In genomic region chr22:28882545-28882877, GRCh38 we compare ENCODE assay signal across 8 cellular contexts. TPM values are rescaled to one million over a fixed set of nuclear protein-coding genes. Genes with fewer than 3 reads are reported as not detected.
A peak's percentile ranks its signal among the peaks of the same experiment; 100 is the strongest.
DNase-seq lines count a peak whose midpoint lies in the region; ATAC-seq, FAIRE-seq and TF ChIP-seq lines count a peak whose summit lies in the region.

No MANE protein-coding gene starts in this region.

- no peaks in the 10 kb centered on the region for H3K9me3 Mint-ChIP-seq in stimulated activated naive CD8-positive, alpha-beta T cell treated with anti-CD3 and anti-CD28 coated beads, Interleukin-15, Interleukin-2, amounts not matched to agents 100 ng/mL and 50 ng/mL, for 24 hours

- dilution Hi-C loops in keratinocyte (cut with MboI; ENCODE audit: extremely low pct_ligation_motif_present, low sequenced_read_pairs) = no loop called here

- DNase-seq in Kasumi-1 (lab: John Stamatoyannopoulos, UW) (peak; percentile 53 to 65), ascending aorta (ENCODE audit: low spot score in 2 of 2) (peak in 1 of 2 donors; percentile 66), keratinocyte (ENCODE audit: low read depth, low spot score) (no peak), DMS79 (lab: John Stamatoyannopoulos, UW) (no peak), SIG-M5 (lab: John Stamatoyannopoulos, UW) (no peak)

- peak overlapping the region; percentile 60 to 80 (median 66) for H3K4me3 ChIP-seq in BLaER1 treated with 17β-estradiol and CSF1 and Interleukin-3, amounts not matched to agents 10 nM and 100 nM
- H3K4me3 ChIP-seq in ascending aorta = peak overlapping the region; percentile 61 to 71
- peak overlapping the region; percentile 36 to 90 (median 82) for H3K4me3 ChIP-seq in keratinocyte (ENCODE audit: control insufficient read depth in 2 of 3, extremely low read depth in 1 of 3, insufficient read depth in 2 of 3, low read depth in 1 of 3, low read length in 3 of 3)

- peak overlapping the region; percentile 78 for H3K4me3 Mint-ChIP-seq in stimulated activated naive CD8-positive, alpha-beta T cell treated with anti-CD3 and anti-CD28 coated beads, Interleukin-15, Interleukin-2, amounts not matched to agents 100 ng/mL and 50 ng/mL, for 24 hours

- H3K9me1 ChIP-seq in keratinocyte (ENCODE audit: control insufficient read depth, extremely low read depth, insufficient read depth, low read length) = peaks cover 2% of the 10 kb centered on the region

- intact Hi-C loops in ascending aorta (cut with DNase I) = loop anchor here (2.0 to 10.0 kb wide), 4 partner anchors 52 to 140 kb away; partner anchors contain the start of genes HSCB and XBP1

- no peak for FAIRE-seq in keratinocyte (lab: Jason Lieb, UNC)

- peaks cover 0 to 35% (median 33%) of the 10 kb centered on the region in 11 experiments; a peak in 17 of 22 replicates for H4K20me1 ChIP-seq in BLaER1 treated with 17β-estradiol and CSF1 and Interleukin-3, amounts not matched to agents 10 nM and 100 nM
- H4K20me1 ChIP-seq in keratinocyte (ENCODE audit: control insufficient read depth, extremely low read depth, insufficient read depth, low read length) = peaks cover 9% of the 10 kb centered on the region

- no peaks in the 10 kb centered on the region for H3K36me3 Mint-ChIP-seq in stimulated activated naive CD8-positive, alpha-beta T cell treated with anti-CD3 and anti-CD28 coated beads, Interleukin-15, Interleukin-2, amounts not matched to agents 100 ng/mL and 50 ng/mL, for 24 hours (ENCODE audit: low read depth)

- H3K27me3 ChIP-seq in BLaER1 treated with 17β-estradiol and CSF1 and Interleukin-3, amounts not matched to agents 10 nM and 100 nM = peaks cover 0 to 14% (median 7%) of the 10 kb centered on the region in 11 experiments; a peak in 11 of 22 replicates
- H3K27me3 ChIP-seq in ascending aorta (no peaks in the 10 kb centered on the region), keratinocyte (ENCODE audit: control insufficient read depth, extremely low read depth, insufficient read depth, low read length) (no peaks in the 10 kb centered on the region)

- H2AFZ ChIP-seq in keratinocyte (ENCODE audit: control insufficient read depth, low read length) = peak overlapping the region; percentile 98

- H3K27ac Mint-ChIP-seq in stimulated activated naive CD8-positive, alpha-beta T cell treated with anti-CD3 and anti-CD28 coated beads, Interleukin-15, Interleukin-2, amounts not matched to agents 100 ng/mL and 50 ng/mL, for 24 hours = peak overlapping the region; percentile 64

- peak overlapping the region; percentile 17 to 81 (median 75); a peak in 20 of 22 replicates for H3K9ac ChIP-seq in BLaER1 treated with 17β-estradiol and CSF1 and Interleukin-3, amounts not matched to agents 10 nM and 100 nM
- H3K9ac ChIP-seq in keratinocyte (ENCODE audit: control insufficient read depth, extremely low read depth, insufficient read depth, low read length) = peak overlapping the region; percentile 71

- no peak for TF ChIP-seq CTCF in ascending aorta (IDR thresholded peaks at IDR 0.05)
- TF ChIP-seq CTCF in keratinocyte (optimal IDR thresholded peaks at IDR 0.05 in 1 of 3, IDR thresholded peaks at IDR 0.05 in 1 of 3, conservative IDR thresholded peaks at IDR 0.05 in 1 of 3; ENCODE audit: extremely low read depth in 1 of 3, insufficient read depth in 2 of 3, low read length in 3 of 3) = no peak

- peaks cover 35% of the 10 kb centered on the region for H3K27me3 Mint-ChIP-seq in stimulated activated naive CD8-positive, alpha-beta T cell treated with anti-CD3 and anti-CD28 coated beads, Interleukin-15, Interleukin-2, amounts not matched to agents 100 ng/mL and 50 ng/mL, for 24 hours

- no peak for ATAC-seq in GM18517 (IDR thresholded peaks at IDR 0.05; ENCODE audit: unreplicated experiment)

- no peaks in the 10 kb centered on the region for H3K36me3 ChIP-seq in BLaER1 treated with 17β-estradiol and CSF1 and Interleukin-3, amounts not matched to agents 10 nM and 100 nM
- H3K36me3 ChIP-seq in ascending aorta (no peaks in the 10 kb centered on the region), keratinocyte (ENCODE audit: control insufficient read depth in 2 of 2, extremely low read depth in 1 of 2, insufficient read depth in 2 of 2, low read length in 2 of 2) (no peaks in the 10 kb centered on the region)

- no peaks in the 10 kb centered on the region for H3K9me3 ChIP-seq in BLaER1 treated with 17β-estradiol and CSF1 and Interleukin-3, amounts not matched to agents 10 nM and 100 nM (replicated peaks in 1 of 11)
- H3K9me3 ChIP-seq in ascending aorta (no peaks in the 10 kb centered on the region), keratinocyte (ENCODE audit: control insufficient read depth, low read depth, low read length) (no peaks in the 10 kb centered on the region)

- peaks cover 17 to 40% (median 35%) of the 10 kb centered on the region in 10 experiments for H3K4me1 ChIP-seq in BLaER1 treated with 17β-estradiol and CSF1 and Interleukin-3, amounts not matched to agents 10 nM and 100 nM
- H3K4me1 ChIP-seq in ascending aorta (peaks cover 0 to 13% of the 10 kb centered on the region in 2 donors), keratinocyte (ENCODE audit: control insufficient read depth, extremely low read depth, insufficient read depth, low read length) (peaks cover 18% of the 10 kb centered on the region)

- peak overlapping the region; percentile 82 to 98 (median 91) for H3K4me2 ChIP-seq in BLaER1 treated with 17β-estradiol and CSF1 and Interleukin-3, amounts not matched to agents 10 nM and 100 nM
- H3K4me2 ChIP-seq in keratinocyte (ENCODE audit: control insufficient read depth, extremely low read depth, insufficient read depth, low read depth, low read length) = peak overlapping the region; percentile 88

- peaks cover 29% of the 10 kb centered on the region for H3K79me2 ChIP-seq in keratinocyte (ENCODE audit: control insufficient read depth, insufficient read depth, low read length)

- H3K4me1 Mint-ChIP-seq in stimulated activated naive CD8-positive, alpha-beta T cell treated with anti-CD3 and anti-CD28 coated beads, Interleukin-15, Interleukin-2, amounts not matched to agents 100 ng/mL and 50 ng/mL, for 24 hours (ENCODE audit: low read depth) = peaks cover 19% of the 10 kb centered on the region

- H3K27ac ChIP-seq in BLaER1 treated with 17β-estradiol and CSF1 and Interleukin-3, amounts not matched to agents 10 nM and 100 nM = peak overlapping the region in 8 of 11 experiments; percentile 61 to 82 (median 73); a peak in 14 of 22 replicates
- H3K27ac ChIP-seq in ascending aorta (peak overlapping the region; percentile 25 to 39), keratinocyte (ENCODE audit: control insufficient read depth, insufficient read depth, low read length) (peak overlapping the region; percentile 36)

RNA-seq across cellular contexts. Expression of gene ZNRF3, which starts 0.9 kb away (rescaled TPM):
- 49.1 TPM for total RNA-seq in ascending aorta
- 2.1 to 4.0 TPM (median 2.6 TPM) in 3 replicates for polyA plus RNA-seq in keratinocyte
- polyA plus RNA-seq in keratinocyte (2011; ENCODE audit: low read depth) = 1.1 TPM
- 1.5 and 1.6 TPM in 2 replicates for polyA plus RNA-seq in keratinocyte (2011; cell fraction: cytosol; rRNA removed)
- polyA plus RNA-seq in keratinocyte (2011; cell fraction: nucleus; rRNA removed) = 6.3 and 6.8 TPM in 2 replicates
- polyA plus RNA-seq in keratinocyte (2012; ENCODE audit: low replicate concordance) = 1.7 and 3.6 TPM in 2 replicates
- polyA minus RNA-seq in keratinocyte = 3.3 to 7.0 TPM (median 3.6 TPM) in 3 replicates
- polyA minus RNA-seq in keratinocyte (2011; cell fraction: cytosol; rRNA and poly(A)+ RNA removed) = 6.1 TPM
- 11.2 and 11.9 TPM in 2 replicates for polyA minus RNA-seq in keratinocyte (2011; cell fraction: nucleus; rRNA and poly(A)+ RNA removed)

Comparison
In these comparisons a context has a peak if more than half of its experiments do, and no peak if none do; other contexts are left out.
1. DNase-seq: peak in Kasumi-1 (2 of 2); none in keratinocyte (single experiment), DMS79 (single experiment) and SIG-M5 (single experiment).
2. Peak in every context shown above with its lines, with median percentiles within 50 percentile points of each other: H3K27ac ChIP-seq and H3K4me3 ChIP-seq.